1 cellular context compared by ENCODE assay signal in the genomic region with DNA sequence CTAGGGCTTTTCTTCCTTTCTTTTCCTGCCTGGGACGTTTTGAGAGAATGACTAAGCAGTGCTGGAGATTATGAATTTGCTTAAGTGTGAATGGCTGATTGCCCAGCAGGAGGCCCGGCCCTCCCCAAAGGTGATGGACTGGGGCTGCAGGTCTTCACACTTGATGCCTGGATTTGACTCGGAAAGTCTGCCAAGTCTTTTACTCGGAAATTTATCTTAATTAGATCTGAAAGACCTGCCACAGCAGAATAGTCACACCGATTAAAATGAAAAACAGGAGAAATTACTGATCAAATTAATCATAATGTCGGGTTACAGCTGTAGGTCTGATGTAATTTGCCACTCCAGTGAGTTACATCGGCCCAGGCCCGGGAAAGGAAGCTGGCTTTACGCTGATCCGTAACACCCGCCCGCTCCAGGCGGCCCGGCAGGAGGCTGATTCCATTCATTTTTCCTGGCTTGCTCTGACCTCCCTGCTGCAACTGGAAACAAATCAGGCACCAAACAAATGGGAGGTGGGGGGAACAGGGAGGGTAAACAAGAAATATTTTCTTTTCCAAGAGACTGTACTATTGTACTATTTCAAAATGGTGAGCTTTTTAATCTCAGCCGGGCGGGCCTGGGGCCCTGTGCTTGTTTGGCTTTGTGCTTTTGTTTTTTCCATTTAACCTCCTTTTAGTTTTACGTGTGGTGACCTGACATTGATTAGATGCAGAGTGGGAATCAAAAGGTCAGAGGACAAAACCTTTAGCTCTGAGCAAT.
TF ChIP-seq lines count a peak whose summit lies in the region.

No MANE protein-coding gene starts in this region.

TF ChIP-seq in HEK293, 187 proteins besides CTCF, POLR2A, EP300 and RAD21 (continued from another document and continues in another):
- no peak for TF ChIP-seq PRDM2 (tag by site-specific recombination; IDR thresholded peaks at IDR 0.05; ENCODE audit: borderline replicate concordance)
- TF ChIP-seq ZBTB44 (tag by site-specific recombination; IDR thresholded peaks at IDR 0.05): peak; percentile 45; the same call in 1 of the 2 replicates
- peak; percentile 94 for TF ChIP-seq SP7 (tag by site-specific recombination; IDR thresholded peaks at IDR 0.05)
- TF ChIP-seq, protein P1, sequence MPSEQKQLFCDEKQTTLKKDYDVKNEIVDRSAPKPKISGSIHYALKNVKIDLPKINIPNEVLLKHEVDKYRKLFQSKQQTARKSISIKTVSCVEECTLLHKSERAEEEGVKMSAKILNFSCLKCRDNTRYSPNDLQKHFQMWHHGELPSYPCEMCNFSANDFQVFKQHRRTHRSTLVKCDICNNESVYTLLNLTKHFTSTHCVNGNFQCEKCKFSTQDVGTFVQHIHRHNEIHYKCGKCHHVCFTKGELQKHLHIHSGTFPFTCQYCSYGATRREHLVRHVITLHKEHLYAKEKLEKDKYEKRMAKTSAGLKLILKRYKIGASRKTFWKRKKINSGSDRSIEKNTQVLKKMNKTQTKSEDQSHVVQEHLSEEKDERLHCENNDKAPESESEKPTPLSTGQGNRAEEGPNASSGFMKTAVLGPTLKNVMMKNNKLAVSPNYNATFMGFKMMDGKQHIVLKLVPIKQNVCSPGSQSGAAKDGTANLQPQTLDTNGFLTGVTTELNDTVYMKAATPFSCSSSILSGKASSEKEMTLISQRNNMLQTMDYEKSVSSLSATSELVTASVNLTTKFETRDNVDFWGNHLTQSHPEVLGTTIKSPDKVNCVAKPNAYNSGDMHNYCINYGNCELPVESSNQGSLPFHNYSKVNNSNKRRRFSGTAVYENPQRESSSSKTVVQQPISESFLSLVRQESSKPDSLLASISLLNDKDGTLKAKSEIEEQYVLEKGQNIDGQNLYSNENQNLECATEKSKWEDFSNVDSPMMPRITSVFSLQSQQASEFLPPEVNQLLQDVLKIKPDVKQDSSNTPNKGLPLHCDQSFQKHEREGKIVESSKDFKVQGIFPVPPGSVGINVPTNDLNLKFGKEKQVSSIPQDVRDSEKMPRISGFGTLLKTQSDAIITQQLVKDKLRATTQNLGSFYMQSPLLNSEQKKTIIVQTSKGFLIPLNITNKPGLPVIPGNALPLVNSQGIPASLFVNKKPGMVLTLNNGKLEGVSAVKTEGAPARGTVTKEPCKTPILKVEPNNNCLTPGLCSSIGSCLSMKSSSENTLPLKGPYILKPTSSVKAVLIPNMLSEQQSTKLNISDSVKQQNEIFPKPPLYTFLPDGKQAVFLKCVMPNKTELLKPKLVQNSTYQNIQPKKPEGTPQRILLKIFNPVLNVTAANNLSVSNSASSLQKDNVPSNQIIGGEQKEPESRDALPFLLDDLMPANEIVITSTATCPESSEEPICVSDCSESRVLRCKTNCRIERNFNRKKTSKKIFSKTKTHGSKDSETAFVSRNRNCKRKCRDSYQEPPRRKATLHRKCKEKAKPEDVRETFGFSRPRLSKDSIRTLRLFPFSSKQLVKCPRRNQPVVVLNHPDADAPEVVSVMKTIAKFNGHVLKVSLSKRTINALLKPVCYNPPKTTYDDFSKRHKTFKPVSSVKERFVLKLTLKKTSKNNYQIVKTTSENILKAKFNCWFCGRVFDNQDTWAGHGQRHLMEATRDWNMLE (tag by site-specific recombination; conservative IDR thresholded peaks at IDR 0.05; ENCODE audit: low read depth): 0 out of 2 replicates have a peak, but pooled peaks have one; percentile 48
- no peak for TF ChIP-seq ZNF302 (tag by site-specific recombination; IDR thresholded peaks at IDR 0.05; ENCODE audit: low read depth)
- TF ChIP-seq ZFP41 (tag by site-specific recombination; IDR thresholded peaks at IDR 0.05; ENCODE audit: borderline replicate concordance): no peak
- TF ChIP-seq ZNF394 (tag by site-specific recombination; IDR thresholded peaks at IDR 0.05; ENCODE audit: borderline replicate concordance): peak; percentile 84
- TF ChIP-seq ZNF664 (tag by site-specific recombination; IDR thresholded peaks at IDR 0.05): no peak
- no peak for TF ChIP-seq ZNF223 (tag by site-specific recombination; IDR thresholded peaks at IDR 0.05)
- TF ChIP-seq ZNF169 (tag by site-specific recombination; IDR thresholded peaks at IDR 0.05): no peak
- no peak for TF ChIP-seq ZNF670 (tag by site-specific recombination; IDR thresholded peaks at IDR 0.05; ENCODE audit: low read depth)
- no peak for TF ChIP-seq ZNF580 (tag by site-specific recombination; IDR thresholded peaks at IDR 0.05)
- TF ChIP-seq ZNF843 (tag by site-specific recombination; IDR thresholded peaks at IDR 0.05): peak; percentile 74
- peak; percentile 53; the same call in 1 of the 2 replicates for TF ChIP-seq ZNF561 (tag by site-specific recombination; IDR thresholded peaks at IDR 0.05; ENCODE audit: borderline replicate concordance)
- TF ChIP-seq ZNF157 (tag by site-specific recombination; IDR thresholded peaks at IDR 0.05): no peak
- no peak for TF ChIP-seq ZNF248 (tag by site-specific recombination; IDR thresholded peaks at IDR 0.05)
- TF ChIP-seq IKZF3 (tag by site-specific recombination; IDR thresholded peaks at IDR 0.05): 0 out of 2 replicates have a peak, but pooled peaks have one; percentile 4
- TF ChIP-seq ZSCAN4 (tag by site-specific recombination; IDR thresholded peaks at IDR 0.05): no peak
- no peak for TF ChIP-seq ZNF514 (tag by site-specific recombination; IDR thresholded peaks at IDR 0.05)
- TF ChIP-seq ZNF449 (tag by site-specific recombination; IDR thresholded peaks at IDR 0.05): no peak
- TF ChIP-seq KLF10 (tag by site-specific recombination; IDR thresholded peaks at IDR 0.05): peak; percentile 68
- no peak for TF ChIP-seq KLF7 (tag by site-specific recombination; IDR thresholded peaks at IDR 0.05; ENCODE audit: borderline replicate concordance)
- TF ChIP-seq, protein P2, sequence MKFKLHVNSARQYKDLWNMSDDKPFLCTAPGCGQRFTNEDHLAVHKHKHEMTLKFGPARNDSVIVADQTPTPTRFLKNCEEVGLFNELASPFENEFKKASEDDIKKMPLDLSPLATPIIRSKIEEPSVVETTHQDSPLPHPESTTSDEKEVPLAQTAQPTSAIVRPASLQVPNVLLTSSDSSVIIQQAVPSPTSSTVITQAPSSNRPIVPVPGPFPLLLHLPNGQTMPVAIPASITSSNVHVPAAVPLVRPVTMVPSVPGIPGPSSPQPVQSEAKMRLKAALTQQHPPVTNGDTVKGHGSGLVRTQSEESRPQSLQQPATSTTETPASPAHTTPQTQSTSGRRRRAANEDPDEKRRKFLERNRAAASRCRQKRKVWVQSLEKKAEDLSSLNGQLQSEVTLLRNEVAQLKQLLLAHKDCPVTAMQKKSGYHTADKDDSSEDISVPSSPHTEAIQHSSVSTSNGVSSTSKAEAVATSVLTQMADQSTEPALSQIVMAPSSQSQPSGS (tag by site-specific recombination; IDR thresholded peaks at IDR 0.05; ENCODE audit: low read depth): no peak
- no peak for TF ChIP-seq ZNF792 (tag by site-specific recombination; IDR thresholded peaks at IDR 0.05)
- no peak for TF ChIP-seq REST (tag by site-specific recombination; IDR thresholded peaks at IDR 0.05)
- no peak for TF ChIP-seq ZNF768 (tag by site-specific recombination; IDR thresholded peaks at IDR 0.05)
